Comparison of ENCODE assay signal across 11 cellular contexts in genomic region chr10:48804740-48805182, GRCh38.
DNase-seq lines count a peak whose midpoint lies in the region; ATAC-seq, FAIRE-seq and TF ChIP-seq lines count a peak whose summit lies in the region.
"Had no signal": no experiment of that assay in that cellular context is flagged by ENCODE, and none has a peak within 500 bp of the region (broad histone marks: within the 10 kb centered on the region; RNA-seq: fewer than 3 reads in every experiment).

No MANE protein-coding gene starts in this region.

- peaks cover 5% of the 10 kb centered on the region for H3K9me3 Mint-ChIP-seq in stimulated activated naive CD8-positive, alpha-beta T cell treated with anti-CD3 and anti-CD28 coated beads, Interleukin-15, Interleukin-2, amounts not matched to agents 100 ng/mL and 50 ng/mL, for 24 hours

- H3K9me3 ChIP-seq in kidney (ENCODE audit: control insufficient read depth in 1 of 2, low read length in 2 of 2) (no peaks in the 10 kb centered on the region), spleen (no peaks in the 10 kb centered on the region)
- H3K9me3 ChIP-seq: ovary had no signal

- peaks cover 57% of the 10 kb centered on the region for H3K4me1 Mint-ChIP-seq in stimulated activated naive CD8-positive, alpha-beta T cell treated with anti-CD3 and anti-CD28 coated beads, Interleukin-15, Interleukin-2, amounts not matched to agents 100 ng/mL and 50 ng/mL, for 24 hours (ENCODE audit: low read depth)

- H3K36me3 Mint-ChIP-seq in stimulated activated naive CD8-positive, alpha-beta T cell treated with anti-CD3 and anti-CD28 coated beads, Interleukin-15, Interleukin-2, amounts not matched to agents 100 ng/mL and 50 ng/mL, for 24 hours (ENCODE audit: low read depth) = peaks cover 9% of the 10 kb centered on the region

- H3K27ac Mint-ChIP-seq in stimulated activated naive CD8-positive, alpha-beta T cell treated with anti-CD3 and anti-CD28 coated beads, Interleukin-15, Interleukin-2, amounts not matched to agents 100 ng/mL and 50 ng/mL, for 24 hours = peak overlapping the region; percentile 2

- H3K4me3 ChIP-seq in NB4 (ENCODE audit: low read depth, low read length) = no peak overlapping the region
- no peak overlapping the region for H3K4me3 ChIP-seq in kidney (ENCODE audit: low read length in 2 of 2)
- H3K4me3 ChIP-seq in spleen = no peak overlapping the region
- H3K4me3 ChIP-seq: ovary had no signal

- H3K4me3 Mint-ChIP-seq in stimulated activated naive CD8-positive, alpha-beta T cell treated with anti-CD3 and anti-CD28 coated beads, Interleukin-15, Interleukin-2, amounts not matched to agents 100 ng/mL and 50 ng/mL, for 24 hours = no peak overlapping the region

- H3K4me1 ChIP-seq in kidney (ENCODE audit: control insufficient read depth in 1 of 2, insufficient read depth in 1 of 2, low read depth in 1 of 2, low read length in 2 of 2) = no peaks in the 10 kb centered on the region
- peaks cover 17 to 73% (median 53%) of the 10 kb centered on the region in 6 donors for H3K4me1 ChIP-seq in spleen

- intact Hi-C loops in kidney (cut with DNase I) = no loop called here
- intact Hi-C loops in spleen (cut with DNase I; ENCODE audit: low total_unique reads) = loop anchor here (10.0 kb wide), 1 partner anchor 140 kb away; no protein-coding TSS in a partner anchor

- H3K9ac ChIP-seq in kidney (ENCODE audit: low read length in 2 of 2) = no peak overlapping the region

- no peak for FAIRE-seq in kidney (lab: Jason Lieb, UNC)

- no peaks in the 10 kb centered on the region for H3K27me3 ChIP-seq in spleen (replicated peaks in 1 of 7)
- H3K27me3 ChIP-seq: ovary had no signal

- H3K27me3 Mint-ChIP-seq in stimulated activated naive CD8-positive, alpha-beta T cell treated with anti-CD3 and anti-CD28 coated beads, Interleukin-15, Interleukin-2, amounts not matched to agents 100 ng/mL and 50 ng/mL, for 24 hours = no peaks in the 10 kb centered on the region

- H3K27ac ChIP-seq in kidney (ENCODE audit: low read depth in 2 of 2, low read length in 2 of 2) (no peak overlapping the region), spleen (peak overlapping the region in 4 of 8 donors; percentile 9 to 50 (median 20))
- H3K27ac ChIP-seq: ovary had no signal

- ATAC-seq in stimulated activated naive CD8-positive, alpha-beta T cell treated with anti-CD3 and anti-CD28 coated beads, Interleukin-15, Interleukin-2, amounts not matched to agents 100 U/mL and 50 U/mL, for 24 hours = no peak

- TF ChIP-seq CTCF in NB4 (IDR thresholded peaks at IDR 0.05; ENCODE audit: low read depth, low read length) (no peak), kidney (IDR thresholded peaks at IDR 0.05; ENCODE audit: borderline replicate concordance, extremely low read depth, insufficient read depth) (no peak), spleen (IDR thresholded peaks at IDR 0.05 in 8 of 11, conservative IDR thresholded peaks at IDR 0.05 in 3 of 11) (no peak)

- WGBS in spleen, 5 donors = 19 to 43% (median 29%) methylated on average over 7 of the region's 7 CpGs

- no peak for TF ChIP-seq POLR2A in NB4 (IDR thresholded peaks at IDR 0.05; ENCODE audit: extremely low read depth, insufficient read length)
- no peak for TF ChIP-seq POLR2A in spleen (IDR thresholded peaks at IDR 0.05)

- H3K36me3 ChIP-seq in kidney (ENCODE audit: control insufficient read depth in 1 of 2, insufficient read depth in 2 of 2, low read length in 2 of 2) (no peaks in the 10 kb centered on the region), spleen (peaks cover 0 to 66% (median 15%) of the 10 kb centered on the region in 6 donors)
- H3K36me3 ChIP-seq: ovary had no signal

- DNase-seq in stimulated activated naive CD8-positive, alpha-beta T cell treated with anti-CD3 and anti-CD28 coated beads, Interleukin-15, Interleukin-2, amounts not matched to agents 100 U/mL and 50 U/mL, for 24 hours = no peak
- peak; percentile 31 for DNase-seq in NB4 (ENCODE audit: low read depth)
- DNase-seq in foreskin melanocyte = peak; percentile 46
- no peak for DNase-seq in NCI-H446 (lab: John Stamatoyannopoulos, UW)
- no peak for DNase-seq in kidney
- DNase-seq in activated CD8-positive, alpha-beta memory T cell treated with anti-CD3 and anti-CD28 coated beads, Interleukin-2, amount 50 U/mL, for 4 hours = no peak
- no peak for DNase-seq in spleen
- DNase-seq: activated T-cell treated with anti-CD3 and anti-CD28 coated beads, Interleukin-2, amount 50 U/mL, for 48 hours; NCI-H1436; ovary had no signal

Comparison
In these comparisons a context has a peak if more than half of its experiments do, and no peak if none do; other contexts are left out.
1. DNase-seq: peak in NB4 (single experiment) and foreskin melanocyte (single experiment); none in stimulated activated naive CD8-positive, alpha-beta T cell treated with anti-CD3 and anti-CD28 coated beads, Interleukin-15, Interleukin-2, amounts not matched to agents 100 U/mL and 50 U/mL, for 24 hours (single experiment), NCI-H446 (0 of 2), kidney (single experiment), activated CD8-positive, alpha-beta memory T cell treated with anti-CD3 and anti-CD28 coated beads, Interleukin-2, amount 50 U/mL, for 4 hours (single experiment) and spleen (single experiment).